5 cellular contexts compared by ENCODE assay signal in genomic region chrX:153875391-153876111, GRCh38.
DNase-seq lines count a peak whose midpoint lies in the region; ATAC-seq lines count a peak whose summit lies in the region.

No MANE protein-coding gene starts in this region.

- peaks cover 4% of the 10 kb centered on the region for H3K9me3 Mint-ChIP-seq in activated T-cell treated with anti-CD3 and anti-CD28 coated beads, Interleukin-2, amount 50 U/mL, for 24 hours
- peaks cover 0 to 3% of the 10 kb centered on the region in 2 donors for H3K9me3 Mint-ChIP-seq in stimulated activated naive B cell treated with anti-CD40 and anti-IgM and Interleukin-4, amounts not matched to agents 10 μg/mL and 1 μg/mL and 100 μg/mL, for 72 hours

- H3K27me3 Mint-ChIP-seq in activated T-cell treated with anti-CD3 and anti-CD28 coated beads, Interleukin-2, amount 50 U/mL, for 24 hours = peaks cover 76% of the 10 kb centered on the region
- peaks cover 62 to 69% of the 10 kb centered on the region in 2 donors for H3K27me3 Mint-ChIP-seq in stimulated activated naive B cell treated with anti-CD40 and anti-IgM and Interleukin-4, amounts not matched to agents 10 μg/mL and 1 μg/mL and 100 μg/mL, for 72 hours

- no peak overlapping the region for H3K27ac Mint-ChIP-seq in activated T-cell treated with anti-CD3 and anti-CD28 coated beads, Interleukin-2, amount 50 U/mL, for 24 hours
- H3K27ac Mint-ChIP-seq in stimulated activated naive B cell treated with anti-CD40 and anti-IgM and Interleukin-4, amounts not matched to agents 10 μg/mL and 1 μg/mL and 100 μg/mL, for 72 hours = no peak overlapping the region

- H3K36me3 Mint-ChIP-seq in activated T-cell treated with anti-CD3 and anti-CD28 coated beads, Interleukin-2, amount 50 U/mL, for 24 hours (ENCODE audit: low read depth) = no peaks in the 10 kb centered on the region
- peaks cover 6 to 8% of the 10 kb centered on the region in 2 donors for H3K36me3 Mint-ChIP-seq in stimulated activated naive B cell treated with anti-CD40 and anti-IgM and Interleukin-4, amounts not matched to agents 10 μg/mL and 1 μg/mL and 100 μg/mL, for 72 hours

- H3K4me1 Mint-ChIP-seq in activated T-cell treated with anti-CD3 and anti-CD28 coated beads, Interleukin-2, amount 50 U/mL, for 24 hours (ENCODE audit: low read depth) = peaks cover 22% of the 10 kb centered on the region
- H3K4me1 Mint-ChIP-seq in stimulated activated naive B cell treated with anti-CD40 and anti-IgM and Interleukin-4, amounts not matched to agents 10 μg/mL and 1 μg/mL and 100 μg/mL, for 72 hours = peaks cover 20 to 25% of the 10 kb centered on the region in 2 donors

- DNase-seq in NAMALWA (ENCODE audit: low spot score) = peak; percentile 38
- DNase-seq in activated T-cell treated with anti-CD3 and anti-CD28 coated beads, Interleukin-2, amount 50 U/mL, for 24 hours = peak; percentile 81
- peak; percentile 19 for DNase-seq in inferior parietal cortex (ENCODE audit: extremely low spot score)
- no peak for DNase-seq in stimulated activated naive B cell treated with anti-CD40 and anti-IgM and Interleukin-4, amounts not matched to agents 10 μg/mL and 1 μg/mL and 100 μg/mL, for 72 hours

- ATAC-seq in stimulated activated naive B cell treated with anti-CD40 and anti-IgM and Interleukin-4, amounts not matched to agents 10 μg/mL and 1 μg/mL and 100 μg/mL, for 72 hours (replicated peaks) = peak; percentile 38 to 53
- ATAC-seq in GM18873 (IDR thresholded peaks at IDR 0.05; ENCODE audit: low FRiP score, unreplicated experiment) = no peak

- no peak overlapping the region for H3K4me3 Mint-ChIP-seq in activated T-cell treated with anti-CD3 and anti-CD28 coated beads, Interleukin-2, amount 50 U/mL, for 24 hours
- no peak overlapping the region for H3K4me3 Mint-ChIP-seq in stimulated activated naive B cell treated with anti-CD40 and anti-IgM and Interleukin-4, amounts not matched to agents 10 μg/mL and 1 μg/mL and 100 μg/mL, for 72 hours
